ENCODE assay signal across 23 cellular contexts in the genomic region with DNA sequence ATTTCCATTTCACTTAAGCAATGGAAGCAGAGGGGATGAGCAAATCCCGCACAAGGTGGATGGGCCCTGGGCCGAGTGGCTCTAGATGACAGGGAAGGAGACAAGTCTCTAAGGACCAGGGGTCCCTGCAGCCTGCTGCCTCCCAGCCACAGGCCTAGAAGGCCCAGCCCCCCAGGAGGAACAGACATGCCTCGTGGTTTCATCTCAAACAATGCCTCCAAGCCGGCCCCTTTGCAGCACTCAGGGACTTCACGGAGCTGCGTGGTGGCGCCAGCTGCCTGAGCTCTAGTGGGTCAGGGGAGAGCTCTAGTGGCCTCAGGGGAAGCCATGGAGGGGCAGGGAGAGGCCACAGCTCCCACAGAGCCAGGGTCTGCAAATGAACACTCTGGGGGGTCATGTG.
"Had no signal": no experiment of that assay in that cellular context is flagged by ENCODE, and none has a peak within 500 bp of the region (broad histone marks: within the 10 kb centered on the region; RNA-seq: fewer than 3 reads in every experiment).

No MANE protein-coding gene starts in this region.

- H3K4me1 ChIP-seq: parathyroid adenoma, transverse colon had no signal

- DNase-seq: activated B cell treated with CpG ODN at 0.5 μM for 24 hours; activated CD4-positive, alpha-beta memory T cell treated with anti-CD3 and anti-CD28 coated beads for 36 hours; activated CD4-positive, alpha-beta T cell treated with anti-CD3 and anti-CD28 coated beads for 4 hours; activated effector memory CD4-positive, alpha-beta T cell treated with Interleukin-2 at 50 U/mL for 16 hours; activated naive CD4-positive, alpha-beta T cell treated with anti-CD3 and anti-CD28 coated beads for 36 hours; activated T-cell treated with anti-CD3 and anti-CD28 coated beads, Interleukin-2, amount 50 U/mL, for 48 hours; effector memory CD4-positive, alpha-beta T cell; foreskin melanocyte; glutamatergic neuron; hippocampal formation; left cardiac atrium; stimulated activated CD4-positive, alpha-beta T cell treated with anti-CD3 and anti-CD28 coated beads, Interleukin-12 subunit alpha, Interleukin-12 subunit beta, amount 100 ng/mL, for 4 hours; stimulated activated naive CD8-positive, alpha-beta T cell treated with anti-CD3 and anti-CD28 coated beads, Interleukin-15, amount 100 ng/mL, for 72 hours; T1000; transverse colon had no signal

- H3K27me3 ChIP-seq: suprapubic skin, transverse colon had no signal

- H3K9me3 Mint-ChIP-seq: activated B cell treated with CpG ODN at 0.5 μM for 24 hours; activated CD4-positive, alpha-beta memory T cell treated with anti-CD3 and anti-CD28 coated beads for 36 hours; activated naive CD4-positive, alpha-beta T cell treated with anti-CD3 and anti-CD28 coated beads for 36 hours; dendritic cell treated with granulocyte-macrophage colony-stimulating factor and Interleukin-4, amounts not matched to agents 40 ng/mL and 50 ng/mL, for 4 days; natural killer cell treated with Interleukin-12 subunit alpha and Interleukin-12 subunit beta and Interleukin-15 and Interleukin-18, amount 100 ng/mL, for 72 hours; stimulated activated naive CD8-positive, alpha-beta T cell treated with anti-CD3 and anti-CD28 coated beads, Interleukin-15, amount 100 ng/mL, for 72 hours had no signal

- H3K36me3 Mint-ChIP-seq: activated CD4-positive, alpha-beta memory T cell treated with anti-CD3 and anti-CD28 coated beads for 36 hours; natural killer cell treated with Interleukin-12 subunit alpha and Interleukin-12 subunit beta and Interleukin-15 and Interleukin-18, amount 100 ng/mL, for 72 hours had no signal

- H3K4me1 Mint-ChIP-seq: activated B cell treated with CpG ODN at 0.5 μM for 24 hours; stimulated activated naive CD8-positive, alpha-beta T cell treated with anti-CD3 and anti-CD28 coated beads, Interleukin-15, amount 100 ng/mL, for 72 hours had no signal

- H3K27ac Mint-ChIP-seq: activated B cell treated with CpG ODN at 0.5 μM for 24 hours; activated CD4-positive, alpha-beta memory T cell treated with anti-CD3 and anti-CD28 coated beads for 36 hours; activated naive CD4-positive, alpha-beta T cell treated with anti-CD3 and anti-CD28 coated beads for 36 hours; dendritic cell treated with granulocyte-macrophage colony-stimulating factor and Interleukin-4, amounts not matched to agents 40 ng/mL and 50 ng/mL, for 4 days; natural killer cell treated with Interleukin-12 subunit alpha and Interleukin-12 subunit beta and Interleukin-15 and Interleukin-18, amount 100 ng/mL, for 72 hours had no signal

- H3K4me3 ChIP-seq: suprapubic skin, transverse colon had no signal

- FAIRE-seq: endothelial cell of umbilical vein, urothelium cell line had no signal

- H3K36me3 ChIP-seq: suprapubic skin, transverse colon had no signal

- H3K9me3 ChIP-seq: suprapubic skin, transverse colon had no signal

- H3K27me3 Mint-ChIP-seq: activated B cell treated with CpG ODN at 0.5 μM for 24 hours; activated CD4-positive, alpha-beta memory T cell treated with anti-CD3 and anti-CD28 coated beads for 36 hours; dendritic cell treated with granulocyte-macrophage colony-stimulating factor and Interleukin-4, amounts not matched to agents 40 ng/mL and 50 ng/mL, for 4 days had no signal

- H3K9ac ChIP-seq: parathyroid adenoma had no signal

- H3K4me3 Mint-ChIP-seq: activated B cell treated with CpG ODN at 0.5 μM for 24 hours; activated CD4-positive, alpha-beta memory T cell treated with anti-CD3 and anti-CD28 coated beads for 36 hours; activated naive CD4-positive, alpha-beta T cell treated with anti-CD3 and anti-CD28 coated beads for 36 hours; dendritic cell treated with granulocyte-macrophage colony-stimulating factor and Interleukin-4, amounts not matched to agents 40 ng/mL and 50 ng/mL, for 4 days; natural killer cell treated with Interleukin-12 subunit alpha and Interleukin-12 subunit beta and Interleukin-15 and Interleukin-18, amount 100 ng/mL, for 72 hours; stimulated activated naive CD8-positive, alpha-beta T cell treated with anti-CD3 and anti-CD28 coated beads, Interleukin-15, amount 100 ng/mL, for 72 hours had no signal

- H2AFZ ChIP-seq: parathyroid adenoma had no signal

- H3K27ac ChIP-seq: parathyroid adenoma, suprapubic skin, transverse colon had no signal

- H3K79me2 ChIP-seq: parathyroid adenoma had no signal

- ATAC-seq: esophagus mucosa; left cardiac atrium; right cardiac atrium; stimulated activated naive CD8-positive, alpha-beta T cell treated with anti-CD3 and anti-CD28 coated beads, Interleukin-15, amount 100 ng/mL, for 72 hours had no signal
